18 cellular contexts compared by ENCODE assay signal in genomic region chr16:1169285-1170075, GRCh38. TPM values are rescaled to one million over a fixed set of nuclear protein-coding genes. Genes with fewer than 3 reads are reported as not detected.
A peak's percentile ranks its signal among the peaks of the same experiment; 100 is the strongest.
DNase-seq lines count a peak whose midpoint lies in the region; TF ChIP-seq lines count a peak whose summit lies in the region.
"Had no signal": no experiment of that assay in that cellular context is flagged by ENCODE, and none has a peak within 500 bp of the region (broad histone marks: within the 10 kb centered on the region; RNA-seq: fewer than 3 reads in every experiment).

No MANE protein-coding gene starts in this region.

- H3K4me3 ChIP-seq in NT2/D1 (ENCODE audit: insufficient read length, low read depth) (no peak overlapping the region), esophagus (ENCODE audit: low read depth in 1 of 2, low read length in 2 of 2) (no peak overlapping the region), muscle layer of colon (ENCODE audit: low read depth in 1 of 2, low read length in 2 of 2) (peak overlapping the region in 1 of 2 donors; percentile 9), testis (no peak overlapping the region)
- H3K4me3 ChIP-seq: lung, PC-9, SK-N-MC had no signal

- intact Hi-C loops in testis (cut with DNase I; ENCODE audit: low total_unique reads): no loop called here

- H3K27ac ChIP-seq in esophagus (ENCODE audit: low read depth in 2 of 2, low read length in 1 of 2) (peak overlapping the region; percentile 54 to 55), muscle layer of colon (ENCODE audit: low read depth, low read length) (peak overlapping the region; percentile 93), testis (peak overlapping the region; percentile 72 to 76)
- H3K27ac ChIP-seq: foreskin keratinocyte, PC-9, SK-N-MC had no signal

- no peaks in the 10 kb centered on the region for H3K9me3 ChIP-seq in NT2/D1 (ENCODE audit: insufficient read depth, low read length)
- H3K9me3 ChIP-seq in esophagus (ENCODE audit: control insufficient read depth in 2 of 2, insufficient read depth in 1 of 2, low read depth in 1 of 2, low read length in 1 of 2): no peaks in the 10 kb centered on the region
- no peaks in the 10 kb centered on the region for H3K9me3 ChIP-seq in muscle layer of colon (ENCODE audit: low read length)
- H3K9me3 ChIP-seq in testis: no peaks in the 10 kb centered on the region

- H3K4me1 ChIP-seq in NT2/D1 (ENCODE audit: insufficient read depth, insufficient read length) (peaks cover 23% of the 10 kb centered on the region), esophagus (ENCODE audit: control insufficient read depth in 2 of 2, insufficient read depth in 2 of 2, low read length in 1 of 2) (peaks cover 2 to 4% of the 10 kb centered on the region in 2 donors), muscle layer of colon (ENCODE audit: insufficient read depth, low read length) (peaks cover 73% of the 10 kb centered on the region), testis (peaks cover 44% of the 10 kb centered on the region)
- H3K4me1 ChIP-seq: foreskin keratinocyte had no signal

- no peak for TF ChIP-seq CTCF in testis (IDR thresholded peaks at IDR 0.05)

- 58 to 64% methylated on average over 45 of the region's 45 CpGs for whole genome bisulfite sequencing in esophagus, 2 donors
- 59 to 60% methylated on average over 11 to 44 of the region's 45 CpGs for WGBS in testis, 2 donors

- H3K27me3 ChIP-seq in NT2/D1 (ENCODE audit: insufficient read depth, insufficient read length) (no peaks in the 10 kb centered on the region), esophagus (ENCODE audit: control insufficient read depth in 1 of 2, insufficient read depth in 2 of 2, low read length in 2 of 2) (no peaks in the 10 kb centered on the region), muscle layer of colon (ENCODE audit: control insufficient read depth in 1 of 2, insufficient read depth in 2 of 2, low read length in 2 of 2) (peaks cover 0 to 5% of the 10 kb centered on the region in 2 donors), testis (no peaks in the 10 kb centered on the region)
- H3K27me3 ChIP-seq: foreskin keratinocyte had no signal

- DNase-seq in NT2/D1 (ENCODE audit: low read depth, low spot score) (no peak), testis (peak; percentile 57), CD1c-positive myeloid dendritic cell (ENCODE audit: extremely low spot score) (no peak), NCI-H345 (lab: John Stamatoyannopoulos, UW) (no peak), amniotic stem cell (lab: John Stamatoyannopoulos, UW) (no peak)
- DNase-seq in activated T-cell treated with anti-CD3 and anti-CD28 coated beads, Interleukin-2, amount 50 U/mL, for 1 hour: no peak
- DNase-seq: AML-193; foreskin keratinocyte; NCI-H1105 treated with DMSO at 0.1 percent for 48 hours; NCI-H2171 treated with DMSO at 0.1 percent for 48 hours; NCI-H774; PC-9; stimulated activated CD4-positive, alpha-beta T cell treated with anti-CD3 and anti-CD28 coated beads, Interleukin-2, amount 100 ng/mL, for 24 hours had no signal

- peaks cover 29% of the 10 kb centered on the region for H3K36me3 ChIP-seq in NT2/D1 (ENCODE audit: insufficient read depth, insufficient read length, low read length)
- H3K36me3 ChIP-seq in esophagus (ENCODE audit: control insufficient read depth in 2 of 2, insufficient read depth in 2 of 2, low read length in 1 of 2): no peaks in the 10 kb centered on the region
- H3K36me3 ChIP-seq in muscle layer of colon (ENCODE audit: insufficient read depth, low read length): peaks cover 11% of the 10 kb centered on the region
- no peaks in the 10 kb centered on the region for H3K36me3 ChIP-seq in testis (ENCODE audit: low read depth, missing control alignments)

- H3K9ac ChIP-seq in NT2/D1 (ENCODE audit: insufficient read length, low read depth) (peak overlapping the region; percentile 64), muscle layer of colon (ENCODE audit: low read length) (no peak overlapping the region)

- TF ChIP-seq POLR2A in testis (IDR thresholded peaks at IDR 0.05): no peak

RNA-seq across cellular contexts. Expression of gene CACNA1H, which starts 16.6 kb away (rescaled TPM):
- 1 to 10 TPM; 6.4 to 6.5 TPM for polyA plus RNA-seq in esophagus
- 10 to 100 TPM; 55.9 to 69.0 TPM for total RNA-seq in testis
- 41.1 TPM for polyA plus RNA-seq in testis (ENCODE audit: insufficient read depth, low read depth, low replicate concordance)
- total RNA-seq: foreskin keratinocyte, PC-9 had no signal
- polyA plus RNA-seq: foreskin keratinocyte had no signal

RNA-seq across cellular contexts. Expression of gene TPSG1, which starts 55.6 kb away (rescaled TPM):
- under 1 TPM; 0.10 to 0.15 TPM for polyA plus RNA-seq in esophagus
- total RNA-seq in testis: 1 to 10 TPM in 1 of 2 donors, not detected in 1; 1.2 TPM
- not detected for polyA plus RNA-seq in testis (ENCODE audit: insufficient read depth, low read depth, low replicate concordance)
- total RNA-seq: foreskin keratinocyte, PC-9, renal cortical epithelial cell had no signal
- polyA plus RNA-seq: foreskin keratinocyte had no signal
